ENCODE assay signal across 18 cellular contexts in the genomic region with DNA sequence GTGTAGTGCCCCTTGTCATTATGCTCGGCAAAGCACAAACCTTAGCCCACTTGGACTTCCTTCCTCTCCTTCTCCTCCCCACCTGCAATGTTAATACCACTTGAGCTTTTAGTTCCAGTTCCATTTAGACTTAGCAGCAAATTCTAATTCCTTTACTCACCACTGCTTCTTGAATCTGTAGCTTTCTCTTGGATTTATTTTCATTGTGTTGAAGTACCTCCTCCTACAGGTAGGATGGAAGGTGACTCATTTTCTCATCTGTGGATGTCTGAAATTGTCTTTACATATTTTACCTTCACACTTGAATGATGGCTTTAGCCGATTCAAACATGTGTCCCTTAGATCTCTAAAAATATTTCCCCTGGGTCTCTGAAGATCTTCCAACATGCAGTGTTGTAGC. TPM values are rescaled to one million over a fixed set of nuclear protein-coding genes. Genes with fewer than 3 reads are reported as not detected.
A peak's percentile ranks its signal among the peaks of the same experiment; 100 is the strongest.
DNase-seq lines count a peak whose midpoint lies in the region; ATAC-seq and TF ChIP-seq lines count a peak whose summit lies in the region.
"Had no signal": no experiment of that assay in that cellular context is flagged by ENCODE, and none has a peak within 500 bp of the region (broad histone marks: within the 10 kb centered on the region; RNA-seq: fewer than 3 reads in every experiment).

No MANE protein-coding gene starts in this region.

- H3K79me2 ChIP-seq in mammary epithelial cell (ENCODE audit: insufficient read depth, low read length), result no peaks in the 10 kb centered on the region

- intact Hi-C loops in mammary epithelial cell (cut with micrococcal nuclease) (no loop called here), breast epithelium (cut with DNase I; ENCODE audit: low total_unique reads) (no loop called here), dorsolateral prefrontal cortex (cut with DNase I) (loop anchor here (5.0 to 10.0 kb wide), 3 partner anchors 32 to 165 kb away; a partner anchor contains a TSS)

- H3K4me3 ChIP-seq in mammary epithelial cell (replicated peaks in 1 of 3; ENCODE audit: insufficient read depth in 1 of 3, low read depth in 2 of 3, low read length in 3 of 3), result no peak overlapping the region
- no peak overlapping the region for H3K4me3 ChIP-seq in breast epithelium
- H3K4me3 ChIP-seq in dorsolateral prefrontal cortex, result no peak overlapping the region
- H3K4me3 ChIP-seq: GM12878, GM23338, SJSA1 had no signal

- DNase-seq in mammary epithelial cell, result peak; percentile 47
- no peak for DNase-seq in breast epithelium (ENCODE audit: low spot score in 2 of 2)
- DNase-seq in dorsolateral prefrontal cortex, result no peak
- DNase-seq in NOMO-1 treated with DMSO at 0.1 percent for 48 hours (lab: John Stamatoyannopoulos, UW; ENCODE audit: unreplicated experiment), result no peak
- no peak for DNase-seq in islet precursor cell
- DNase-seq: 8988T, IMR-90, NCI-H1417 treated with DMSO at 0.1 percent for 48 hours, NCI-H2029, NCI-H2171 treated with DMSO at 0.1 percent for 48 hours, NCI-H82 had no signal

- H3K9me3 ChIP-seq in mammary epithelial cell (replicated peaks; ENCODE audit: insufficient read depth, low read length) (no peaks in the 10 kb centered on the region), breast epithelium (peaks cover 0 to 3% of the 10 kb centered on the region in 2 donors)

- ATAC-seq in HG02623 (IDR thresholded peaks at IDR 0.05; ENCODE audit: unreplicated experiment), result no peak
- ATAC-seq: GM12878, GM23338 had no signal

- no peak for TF ChIP-seq POLR2A in breast epithelium (IDR thresholded peaks at IDR 0.05)

- dilution Hi-C loops in mammary epithelial cell (cut with HindIII; ENCODE audit: low sequenced_read_pairs), result no loop called here

- H3K9ac ChIP-seq in mammary epithelial cell (ENCODE audit: insufficient read depth, low read length), result no peak overlapping the region

- H3K27me3 ChIP-seq in mammary epithelial cell (ENCODE audit: insufficient read depth, low read length), result no peaks in the 10 kb centered on the region
- H3K27me3 ChIP-seq in breast epithelium, result no peaks in the 10 kb centered on the region
- H3K27me3 ChIP-seq in dorsolateral prefrontal cortex, result no peaks in the 10 kb centered on the region
- no peaks in the 10 kb centered on the region for H3K27me3 ChIP-seq in layer of hippocampus (ENCODE audit: control insufficient read depth, insufficient read depth, low read length)
- H3K27me3 ChIP-seq: SJSA1 had no signal

- WGBS in mammary epithelial cell (ENCODE audit: low coverage, missing lambda C conversion rate), result 32% methylated on average over 2 of the region's 2 CpGs

- no peaks in the 10 kb centered on the region for H3K4me1 ChIP-seq in mammary epithelial cell (ENCODE audit: insufficient read depth, low read length)
- H3K4me1 ChIP-seq in breast epithelium, result no peaks in the 10 kb centered on the region

- no peak overlapping the region for H3K27ac ChIP-seq in mammary epithelial cell (ENCODE audit: insufficient read depth, low read depth, low read length)
- no peak overlapping the region for H3K27ac ChIP-seq in breast epithelium
- peak overlapping the region in 55 of 59 donors; percentile 22 to 98 (median 92) for H3K27ac ChIP-seq in dorsolateral prefrontal cortex
- H3K27ac ChIP-seq in layer of hippocampus (ENCODE audit: low read depth, low read length), result peak overlapping the region; percentile 77
- peak overlapping the region; percentile 94 for H3K27ac ChIP-seq in temporal lobe (ENCODE audit: low read depth, low read length)
- H3K27ac ChIP-seq: C4-2B, SJSA1 had no signal

- H3K4me2 ChIP-seq in mammary epithelial cell (ENCODE audit: insufficient read depth, low read depth, low read length), result no peak overlapping the region
- H3K4me2 ChIP-seq: GM23338 had no signal

- no peaks in the 10 kb centered on the region for H4K20me1 ChIP-seq in mammary epithelial cell (ENCODE audit: insufficient read depth, low read length)

- TF ChIP-seq CTCF in mammary epithelial cell (conservative IDR thresholded peaks at IDR 0.05 in 1 of 2, IDR thresholded peaks at IDR 0.05 in 1 of 2; ENCODE audit: extremely low read depth in 1 of 2, insufficient read depth in 1 of 2, low read depth in 1 of 2, low read length in 2 of 2) (peak; percentile 24 to 38), breast epithelium (IDR thresholded peaks at IDR 0.05) (no peak), dorsolateral prefrontal cortex (IDR thresholded peaks at IDR 0.05 in 54 of 56, conservative IDR thresholded peaks at IDR 0.05 in 2 of 56; ENCODE audit: low read depth in 1 of 56, partially characterized antibody in 56 of 56) (peak in 6 of 56 donors; percentile 8 to 35 (median 17))

- H2AFZ ChIP-seq in mammary epithelial cell (ENCODE audit: low read depth, low read length), result no peak overlapping the region
- H2AFZ ChIP-seq: GM23338 had no signal

- BruUV-seq in mammary epithelial cell (replicated peaks; lab: Mats Ljungman, UMichigan), result no TSS peak

- CTCF ChIA-PET in mammary epithelial cell (lab: Charles Lee; ENCODE audit: low non-redundant PET), result interaction anchor here (0.7 kb wide), 1 partner anchor 72 kb away, joined by 6 read pairs; no protein-coding TSS in a partner anchor

- H3K36me3 ChIP-seq in mammary epithelial cell (ENCODE audit: insufficient read depth, low read length), result no peaks in the 10 kb centered on the region
- H3K36me3 ChIP-seq in breast epithelium, result no peaks in the 10 kb centered on the region
- H3K36me3 ChIP-seq: SJSA1 had no signal

- in situ Hi-C loops in mammary epithelial cell (cut with MboI; ENCODE audit: low sequenced_read_pairs in 2 of 2), result no loop called here

RNA-seq across cellular contexts. Expression of a gene that starts 32.8 kb away (rescaled TPM):
- total RNA-seq in mammary epithelial cell, result 1 to 10 TPM; 5.1 to 7.3 TPM
- polyA plus RNA-seq in mammary epithelial cell, result 0.88 TPM
- polyA minus RNA-seq in mammary epithelial cell, result not detected
- 10 to 100 TPM; 30.1 to 74.4 (median 59.3) TPM for total RNA-seq in breast epithelium
- 100 to 1,000 TPM; 151 to 703 (median 290) TPM for total RNA-seq in dorsolateral prefrontal cortex
- total RNA-seq in temporal lobe, result 42.8 TPM

Comparison
In these comparisons a context has a peak if more than half of its experiments do, and no peak if none do; other contexts are left out.
1. CTCF ChIP-seq: peak in mammary epithelial cell (2 of 2); none in breast epithelium (0 of 3).
2. H3K27ac ChIP-seq: peak in dorsolateral prefrontal cortex (55 of 59), layer of hippocampus (single experiment) and temporal lobe (single experiment); none in mammary epithelial cell (single experiment) and breast epithelium (0 of 2).
3. intact Hi-C loops: an anchor here in dorsolateral prefrontal cortex (5.0 to 10.0 kb wide); none called in mammary epithelial cell and breast epithelium.